Comparison of ENCODE assay signal across 8 cellular contexts in the genomic region with DNA sequence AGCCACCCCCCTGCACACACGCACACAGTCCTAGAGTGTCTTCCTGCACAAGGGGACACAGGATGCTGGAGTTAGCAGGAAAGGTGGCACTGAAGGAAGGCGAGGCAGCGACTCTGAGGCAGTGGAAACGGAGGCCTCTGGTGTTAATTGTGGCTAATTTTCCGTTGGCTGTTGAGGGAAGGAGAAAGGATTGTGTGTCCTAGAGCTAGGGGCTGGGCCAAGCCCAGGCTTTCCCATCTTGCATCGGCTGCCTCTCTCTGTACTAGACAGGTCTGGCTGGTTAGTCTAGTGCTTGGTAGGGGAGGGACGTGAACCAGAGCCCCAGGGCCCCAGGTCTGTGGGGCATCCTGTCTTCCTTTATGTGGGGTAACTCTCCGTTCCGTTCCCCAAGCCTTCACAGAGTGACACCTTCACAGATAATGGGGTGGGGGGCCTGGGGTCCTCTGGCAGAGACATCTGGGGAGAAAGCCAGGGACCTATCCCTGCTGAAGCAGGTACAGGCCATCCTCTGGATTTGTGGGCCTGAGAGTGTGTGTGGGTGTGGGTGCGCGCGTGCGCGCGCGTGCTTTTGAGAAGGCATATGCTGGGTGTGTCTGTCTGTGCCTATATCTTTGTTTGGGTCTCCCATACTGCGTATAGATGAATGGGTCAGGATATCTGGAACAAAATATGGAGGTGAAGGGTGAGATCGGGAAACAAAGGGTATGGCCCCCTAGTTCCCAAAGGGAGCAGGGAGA. TPM values are rescaled to one million over a fixed set of nuclear protein-coding genes. Genes with fewer than 3 reads are reported as not detected.
DNase-seq lines count a peak whose midpoint lies in the region; ATAC-seq and TF ChIP-seq lines count a peak whose summit lies in the region.

A gene (plus strand): TSS at position 606 of the 737 bp plus-strand sequence. CDS start 212 bp downstream, outside the sequence.

- H3K27me3 Mint-ChIP-seq in activated naive CD4-positive, alpha-beta T cell treated with anti-CD3 and anti-CD28 coated beads, Interleukin-2, amount 50 U/mL, for 24 hours: no peaks in the 10 kb centered on the region

- peak within 1 kb of the TSS; percentile 91 for H3K9ac ChIP-seq in OCI-LY3 (ENCODE audit: low read length)

- H3K36me3 ChIP-seq in OCI-LY3 (replicated peaks; ENCODE audit: low read depth, low read length): no peaks in the 10 kb centered on the region

- H3K4me1 Mint-ChIP-seq in activated naive CD4-positive, alpha-beta T cell treated with anti-CD3 and anti-CD28 coated beads, Interleukin-2, amount 50 U/mL, for 24 hours: peaks cover 11% of the 10 kb centered on the region

- intact Hi-C loops in left cardiac atrium (cut with DNase I): loop anchor here in 1 of 2 donors (10.0 kb wide), 1 partner anchor 144 kb away; no protein-coding TSS in a partner anchor
- intact Hi-C loops in sciatic nerve (cut with DNase I): no loop called here

- H3K9me3 ChIP-seq in OCI-LY3 (ENCODE audit: insufficient read depth, low read length): no peaks in the 10 kb centered on the region

- H3K4me3 ChIP-seq in OCI-LY3 (ENCODE audit: low read length): peak within 1 kb of the TSS; percentile 99

- peaks cover 39% of the 10 kb centered on the region for H3K79me2 ChIP-seq in OCI-LY3 (ENCODE audit: low read length)

- H3K27ac Mint-ChIP-seq in activated naive CD4-positive, alpha-beta T cell treated with anti-CD3 and anti-CD28 coated beads, Interleukin-2, amount 50 U/mL, for 24 hours: no peak within 1 kb of the TSS

- DNase-seq in GM03348 (ENCODE audit: low spot score) (peak; percentile 27), left cardiac atrium (no peak), sciatic nerve (ENCODE audit: low spot score) (no peak), NCI-H2081 treated with DMSO at 0.1 percent for 48 hours (lab: John Stamatoyannopoulos, UW) (no peak)

- TF ChIP-seq CTCF in OCI-LY3 (IDR thresholded peaks at IDR 0.05; ENCODE audit: low read depth, low read length): no peak

- peak within 1 kb of the TSS; percentile 15 for H3K4me3 Mint-ChIP-seq in activated naive CD4-positive, alpha-beta T cell treated with anti-CD3 and anti-CD28 coated beads, Interleukin-2, amount 50 U/mL, for 24 hours

- peaks cover 12% of the 10 kb centered on the region; the same call in 1 of the 2 replicates for H3K4me1 ChIP-seq in OCI-LY3 (ENCODE audit: low read length)

- peak within 1 kb of the TSS; percentile 41 for H3K27ac ChIP-seq in OCI-LY3 (ENCODE audit: low read length)

- H4K20me1 ChIP-seq in OCI-LY3 (ENCODE audit: insufficient read depth, low read length): peaks cover 5% of the 10 kb centered on the region; the same call in 1 of the 2 replicates

- ATAC-seq in left cardiac atrium: peak; percentile 3 to 5
- ATAC-seq in sciatic nerve: peak; percentile 33
- no peak for ATAC-seq in HG03378 (IDR thresholded peaks at IDR 0.05; ENCODE audit: unreplicated experiment)
- no peak for ATAC-seq in GM19324 (IDR thresholded peaks at IDR 0.05; ENCODE audit: low FRiP score, unreplicated experiment)

- H2AFZ ChIP-seq in OCI-LY3 (ENCODE audit: low read depth, low read length): no peak within 1 kb of the TSS

- H3K36me3 Mint-ChIP-seq in activated naive CD4-positive, alpha-beta T cell treated with anti-CD3 and anti-CD28 coated beads, Interleukin-2, amount 50 U/mL, for 24 hours: peaks cover 11% of the 10 kb centered on the region

- H3K27me3 ChIP-seq in OCI-LY3 (ENCODE audit: low read depth, low read length): no peaks in the 10 kb centered on the region

- no peaks in the 10 kb centered on the region for H3K9me3 Mint-ChIP-seq in activated naive CD4-positive, alpha-beta T cell treated with anti-CD3 and anti-CD28 coated beads, Interleukin-2, amount 50 U/mL, for 24 hours

- H3K4me2 ChIP-seq in OCI-LY3 (ENCODE audit: low read length): peak within 1 kb of the TSS; percentile 94

RNA-seq across cellular contexts. Expression of the gene that starts here (rescaled TPM):
- total RNA-seq in left cardiac atrium: 10 to 100 TPM; 24.9 to 32.9 TPM
- 138 TPM for total RNA-seq in sciatic nerve

Comparison
In these comparisons a context has a peak if more than half of its experiments do, and no peak if none do; other contexts are left out.
1. ATAC-seq: peak in left cardiac atrium (2 of 2) and sciatic nerve (single experiment); none in HG03378 (single experiment) and GM19324 (single experiment).